8 cellular contexts compared by ENCODE assay signal in genomic region chr19:8001995-8002849, GRCh38. TPM values are rescaled to one million over a fixed set of nuclear protein-coding genes. Genes with fewer than 3 reads are reported as not detected.
DNase-seq lines count a peak whose midpoint lies in the region; ATAC-seq, FAIRE-seq and TF ChIP-seq lines count a peak whose summit lies in the region.

No MANE protein-coding gene starts in this region.

- FAIRE-seq in small intestine (lab: Jason Lieb, UNC): no peak

- DNase-seq in BJ (ENCODE audit: low read depth) (no peak), NCI-H2081 (lab: John Stamatoyannopoulos, UW) (peak; percentile 52 to 71), WERI-Rb-1 (peak; percentile 81), mammary epithelial cell (peak; percentile 79), iPS-NIHi7 (ENCODE audit: extremely low spot score) (peak; percentile 90), small intestine (peak; percentile 74)

- H3K27me3 ChIP-seq in BJ (ENCODE audit: control insufficient read depth, insufficient read depth, low read length): no peaks in the 10 kb centered on the region
- H3K27me3 ChIP-seq in WERI-Rb-1 (ENCODE audit: insufficient read depth, low read depth, severe bottlenecking): no peaks in the 10 kb centered on the region
- H3K27me3 ChIP-seq in mammary epithelial cell (ENCODE audit: insufficient read depth, low read length): no peaks in the 10 kb centered on the region
- no peaks in the 10 kb centered on the region for H3K27me3 ChIP-seq in small intestine (ENCODE audit: control insufficient read depth in 2 of 2, insufficient read depth in 2 of 2, low read length in 2 of 2)

- dilution Hi-C loops in mammary epithelial cell (cut with HindIII; ENCODE audit: low sequenced_read_pairs): no loop called here

- CTCF ChIA-PET in BJ (lab: Yijun Ruan, JAX) (interaction anchor here (0.6 to 6.5 kb wide), 21 partner anchors 9 to 489 kb away, joined by 3 to 98 read pairs (median 4); partner anchors contain the start of genes SNAPC2 and TIMM44), mammary epithelial cell (lab: Charles Lee; ENCODE audit: low non-redundant PET) (no interaction called here)

- H3K9me3 ChIP-seq in WERI-Rb-1 (ENCODE audit: severe bottlenecking): no peaks in the 10 kb centered on the region
- no peaks in the 10 kb centered on the region for H3K9me3 ChIP-seq in mammary epithelial cell (replicated peaks; ENCODE audit: insufficient read depth, low read length)
- no peaks in the 10 kb centered on the region for H3K9me3 ChIP-seq in small intestine (ENCODE audit: control insufficient read depth, low read depth)

- POLR2A ChIA-PET in BJ (lab: Charles Lee): no interaction called here

- peak overlapping the region; percentile 58 for H2AFZ ChIP-seq in mammary epithelial cell (ENCODE audit: low read depth, low read length)

- no peaks in the 10 kb centered on the region for H3K36me3 ChIP-seq in BJ (ENCODE audit: control insufficient read depth, insufficient read depth, low read length)
- peaks cover 45% of the 10 kb centered on the region for H3K36me3 ChIP-seq in WERI-Rb-1
- H3K36me3 ChIP-seq in mammary epithelial cell (ENCODE audit: insufficient read depth, low read length): no peaks in the 10 kb centered on the region
- no peaks in the 10 kb centered on the region for H3K36me3 ChIP-seq in small intestine (ENCODE audit: control insufficient read depth in 2 of 2, insufficient read depth in 2 of 2, low read length in 2 of 2)

- H3K9ac ChIP-seq in mammary epithelial cell (ENCODE audit: insufficient read depth, low read length): peak overlapping the region; percentile 48

- 5% methylated on average over 11 of the region's 27 CpGs for WGBS in mammary epithelial cell (ENCODE audit: low coverage, missing lambda C conversion rate)
- WGBS in small intestine, 3 donors: 11 to 15% (median 13%) methylated on average over 27 of the region's 27 CpGs

- TF ChIP-seq CTCF in BJ (IDR thresholded peaks at IDR 0.05; ENCODE audit: insufficient read depth, low read depth, low read length) (peak; percentile 100), WERI-Rb-1 (IDR thresholded peaks at IDR 0.05; ENCODE audit: low read depth, low read length) (peak; percentile 96), mammary epithelial cell (conservative IDR thresholded peaks at IDR 0.05 in 1 of 2, IDR thresholded peaks at IDR 0.05 in 1 of 2; ENCODE audit: extremely low read depth in 1 of 2, insufficient read depth in 1 of 2, low read depth in 1 of 2, low read length in 2 of 2) (peak; percentile 93 to 99)

- TSS peak; percentile 4 for BruUV-seq in mammary epithelial cell (replicated peaks; lab: Mats Ljungman, UMichigan)

- H3K4me2 ChIP-seq in mammary epithelial cell (ENCODE audit: insufficient read depth, low read depth, low read length): peak overlapping the region; percentile 80

- H3K4me3 ChIP-seq in BJ (ENCODE audit: low read depth, low read length): peak overlapping the region; percentile 28
- peak overlapping the region; percentile 12; the same call in 1 of the 2 replicates for H3K4me3 ChIP-seq in WERI-Rb-1 (ENCODE audit: low read depth, low read length)
- H3K4me3 ChIP-seq in mammary epithelial cell (replicated peaks in 1 of 3; ENCODE audit: insufficient read depth in 1 of 3, low read depth in 2 of 3, low read length in 3 of 3): peak overlapping the region in 2 of 3 experiments; percentile 18 to 43
- H3K4me3 ChIP-seq in small intestine (ENCODE audit: low read depth in 1 of 2, low read length in 2 of 2): no peak overlapping the region

- ATAC-seq in GM21825 (IDR thresholded peaks at IDR 0.05; ENCODE audit: unreplicated experiment) (peak; percentile 42), GM21360 (IDR thresholded peaks at IDR 0.05; ENCODE audit: unreplicated experiment) (no peak)

- H3K79me2 ChIP-seq in mammary epithelial cell (ENCODE audit: insufficient read depth, low read length): peaks cover 94% of the 10 kb centered on the region

- peaks cover 2% of the 10 kb centered on the region for H4K20me1 ChIP-seq in mammary epithelial cell (ENCODE audit: insufficient read depth, low read length)

- intact Hi-C loops in mammary epithelial cell (cut with micrococcal nuclease): loop anchor here (1.0 kb wide), 2 partner anchors 32 to 58 kb away; no protein-coding TSS in a partner anchor

- H3K27ac ChIP-seq in WERI-Rb-1: peak overlapping the region; percentile 23
- peak overlapping the region; percentile 21 for H3K27ac ChIP-seq in mammary epithelial cell (ENCODE audit: insufficient read depth, low read depth, low read length)
- peak overlapping the region in 1 of 2 donors; percentile 30 for H3K27ac ChIP-seq in small intestine (ENCODE audit: low read depth in 1 of 2, low read length in 1 of 2)

- in situ Hi-C loops in mammary epithelial cell (cut with MboI; ENCODE audit: low sequenced_read_pairs in 2 of 2): no loop called here

- H3K4me1 ChIP-seq in mammary epithelial cell (ENCODE audit: insufficient read depth, low read length) (peaks cover 24% of the 10 kb centered on the region), small intestine (ENCODE audit: control insufficient read depth in 2 of 2, insufficient read depth in 1 of 2, low read depth in 1 of 2, low read length in 1 of 2) (peaks cover 4 to 8% of the 10 kb centered on the region in 2 donors)

RNA-seq across cellular contexts. Expression of gene ELAVL1, which starts 3.2 kb away (rescaled TPM):
- 39.9 and 41.2 TPM in 2 replicates for polyA plus RNA-seq in BJ (2011; rRNA removed)
- 34.4 and 43.6 TPM in 2 replicates for polyA minus RNA-seq in BJ (2011; rRNA and poly(A)+ RNA removed)
- total RNA-seq in mammary epithelial cell: 10 to 100 TPM; 33.3 to 88.1 TPM
- polyA plus RNA-seq in mammary epithelial cell: 71.0 TPM
- polyA minus RNA-seq in mammary epithelial cell: 110 TPM
- 10 to 100 TPM; 14.6 to 34.4 (median 18.3) TPM for polyA plus RNA-seq in small intestine

RNA-seq across cellular contexts. Expression of gene CCL25, which starts 50.3 kb away (rescaled TPM):
- polyA plus RNA-seq in BJ (2011; rRNA removed) (not detected in 2 replicates), mammary epithelial cell (not detected), small intestine (100 to 1,000 TPM; 156 to 585 (median 243) TPM)
- polyA minus RNA-seq in BJ (2011; rRNA and poly(A)+ RNA removed): not detected in 2 replicates
- total RNA-seq in mammary epithelial cell: not detected
- polyA minus RNA-seq in mammary epithelial cell: not detected

RNA-seq across cellular contexts. Expression of gene TIMM44, which starts 58.8 kb away (rescaled TPM):
- polyA plus RNA-seq in BJ (2011; rRNA removed): 51.1 and 56.6 TPM in 2 replicates
- 20.1 and 37.0 TPM in 2 replicates for polyA minus RNA-seq in BJ (2011; rRNA and poly(A)+ RNA removed)
- total RNA-seq in mammary epithelial cell: 10 to 100 TPM; 52.7 to 94.3 TPM
- 38.1 TPM for polyA plus RNA-seq in mammary epithelial cell
- polyA minus RNA-seq in mammary epithelial cell: 51.2 TPM
- polyA plus RNA-seq in small intestine: 10 to 100 TPM; 65.1 to 81.4 (median 72.6) TPM

Comparison
In these comparisons a context has a peak if more than half of its experiments do, and no peak if none do; other contexts are left out.
1. H3K4me3 ChIP-seq: peak in BJ (single experiment), WERI-Rb-1 (single experiment) and mammary epithelial cell (2 of 3); none in small intestine (0 of 2).
2. RNA of gene CCL25, which starts 50.3 kb away (polyA plus RNA-seq): 156 to 585 TPM in small intestine; not detected in BJ and not detected in mammary epithelial cell (single experiment); every median in the first group is over 100 times any median in the second.
3. Peak in every context shown above with its lines, with median percentiles within 50 percentile points of each other: CTCF ChIP-seq.